ENCODE assay signal across 13 cellular contexts in genomic region chr20:4898845-4899244, GRCh38.
DNase-seq lines count a peak whose midpoint lies in the region; ATAC-seq, FAIRE-seq and TF ChIP-seq lines count a peak whose summit lies in the region.
"Had no signal": no experiment of that assay in that cellular context is flagged by ENCODE, and none has a peak within 500 bp of the region (broad histone marks: within the 10 kb centered on the region; RNA-seq: fewer than 3 reads in every experiment).

No MANE protein-coding gene starts in this region.

- intact Hi-C loops in sciatic nerve (cut with DNase I): no loop called here

- TF ChIP-seq CTCF in H1 (IDR thresholded peaks at IDR 0.05; ENCODE audit: control extremely low read depth in 1 of 3, insufficient read depth in 1 of 3, low read depth in 1 of 3, low read length in 3 of 3) (no peak), nephron (IDR thresholded peaks at IDR 0.05; ENCODE audit: unreplicated experiment in 3 of 3) (no peak)

- no peaks in the 10 kb centered on the region for H4K20me1 ChIP-seq in H1 (replicated peaks in 1 of 2; ENCODE audit: control insufficient read depth in 1 of 2, insufficient read depth in 2 of 2, low read length in 2 of 2)

- no peak overlapping the region for H3K4me3 Mint-ChIP-seq in stimulated activated naive CD8-positive, alpha-beta T cell treated with anti-CD3 and anti-CD28 coated beads, Interleukin-15, Interleukin-2, amounts not matched to agents 100 ng/mL and 50 ng/mL, for 24 hours
- no peak overlapping the region for H3K4me3 Mint-ChIP-seq in nephron

- ATAC-seq in stimulated activated naive CD8-positive, alpha-beta T cell treated with anti-CD3 and anti-CD28 coated beads, Interleukin-15, Interleukin-2, amounts not matched to agents 100 U/mL and 50 U/mL, for 24 hours: no peak
- no peak for ATAC-seq in HG03097 (IDR thresholded peaks at IDR 0.05; ENCODE audit: low FRiP score, unreplicated experiment)
- no peak for ATAC-seq in sciatic nerve
- no peak for ATAC-seq in HG02870 (IDR thresholded peaks at IDR 0.05; ENCODE audit: unreplicated experiment)
- ATAC-seq: GM12878 had no signal

- H3K9me3 ChIP-seq in H1 (ENCODE audit: insufficient read depth in 2 of 2, low read depth in 1 of 2, low read length in 1 of 2): no peaks in the 10 kb centered on the region
- H3K9me3 ChIP-seq: ascending aorta had no signal

- no peak for DNase-seq in stimulated activated naive CD8-positive, alpha-beta T cell treated with anti-CD3 and anti-CD28 coated beads, Interleukin-15, Interleukin-2, amounts not matched to agents 100 U/mL and 50 U/mL, for 24 hours
- DNase-seq in H1 (ENCODE audit: low read depth in 1 of 2, low spot score in 2 of 2): no peak
- no peak for DNase-seq in sciatic nerve (ENCODE audit: low spot score)
- no peak for DNase-seq in RCC 7860 (ENCODE audit: low spot score)
- DNase-seq: NCI-H1417 treated with DMSO at 0.1 percent for 48 hours had no signal

- H3K4me2 ChIP-seq in H1 (ENCODE audit: insufficient read depth in 1 of 2, low read depth in 2 of 2, low read length in 2 of 2): no peak overlapping the region
- H3K4me2 ChIP-seq: KMS-11 had no signal

- no peaks in the 10 kb centered on the region for H3K9me3 Mint-ChIP-seq in stimulated activated naive CD8-positive, alpha-beta T cell treated with anti-CD3 and anti-CD28 coated beads, Interleukin-15, Interleukin-2, amounts not matched to agents 100 ng/mL and 50 ng/mL, for 24 hours
- H3K9me3 Mint-ChIP-seq in nephron: no peaks in the 10 kb centered on the region

- H2BK15ac ChIP-seq in H1 (ENCODE audit: low read length): no peak overlapping the region

- H3K27ac Mint-ChIP-seq in stimulated activated naive CD8-positive, alpha-beta T cell treated with anti-CD3 and anti-CD28 coated beads, Interleukin-15, Interleukin-2, amounts not matched to agents 100 ng/mL and 50 ng/mL, for 24 hours: peak overlapping the region; percentile 6
- H3K27ac Mint-ChIP-seq in nephron: peak overlapping the region in 2 of 3 experiments; percentile 12 to 37

- no peaks in the 10 kb centered on the region for H3K4me1 Mint-ChIP-seq in stimulated activated naive CD8-positive, alpha-beta T cell treated with anti-CD3 and anti-CD28 coated beads, Interleukin-15, Interleukin-2, amounts not matched to agents 100 ng/mL and 50 ng/mL, for 24 hours (ENCODE audit: low read depth)
- H3K4me1 Mint-ChIP-seq in nephron: peaks cover 24% of the 10 kb centered on the region

- no peak overlapping the region for H4K91ac ChIP-seq in H1 (replicated peaks; ENCODE audit: insufficient read length, low read length)

- no peak overlapping the region for H2BK120ac ChIP-seq in H1 (replicated peaks; ENCODE audit: low read depth, low read length)

- H3K79me2 ChIP-seq in H1 (ENCODE audit: control insufficient read depth in 1 of 2, insufficient read depth in 2 of 2, low read length in 2 of 2): no peaks in the 10 kb centered on the region

- no peak overlapping the region for H2BK20ac ChIP-seq in H1 (ENCODE audit: low read length)

- no peak overlapping the region for H3K56ac ChIP-seq in H1 (replicated peaks; ENCODE audit: insufficient read length, low read depth, low read length)

- no peak for TF ChIP-seq POLR2A in H1 (IDR thresholded peaks at IDR 0.05; ENCODE audit: control extremely low read depth in 1 of 2, low read depth in 2 of 2, low read length in 2 of 2)

- 92% methylated on average over 4 of the region's 4 CpGs; no CpG with 5 or more reads in 1 of the 2 experiments for WGBS in H1 (ENCODE audit: extremely low coverage in 1 of 2, insufficient coverage in 1 of 2, insufficient read length in 1 of 2, insufficient replicate concordance in 2 of 2, low coverage in 1 of 2, low lambda C conversion rate in 2 of 2, missing lambda C conversion rate in 1 of 2), 2 experiments

- H3K36me3 Mint-ChIP-seq in stimulated activated naive CD8-positive, alpha-beta T cell treated with anti-CD3 and anti-CD28 coated beads, Interleukin-15, Interleukin-2, amounts not matched to agents 100 ng/mL and 50 ng/mL, for 24 hours (ENCODE audit: low read depth): peaks cover 34% of the 10 kb centered on the region
- H3K36me3 Mint-ChIP-seq in nephron (ENCODE audit: low read depth): peaks cover 24% of the 10 kb centered on the region

- no peak overlapping the region for H3K4ac ChIP-seq in H1 (replicated peaks; ENCODE audit: insufficient read length, low read depth, low read length)

- TF ChIP-seq RAD21 in H1 (IDR thresholded peaks at IDR 0.05 in 1 of 2, conservative IDR thresholded peaks at IDR 0.05 in 1 of 2; ENCODE audit: low read depth in 2 of 2, low read length in 2 of 2): no peak

- no peak overlapping the region for H3K18ac ChIP-seq in H1 (ENCODE audit: extremely low read depth, low read length)

- no peak overlapping the region for H3K4me3 ChIP-seq in H1 (ENCODE audit: extremely low read depth in 1 of 4, insufficient read depth in 2 of 4, low read depth in 3 of 4, low read length in 4 of 4)
- H3K4me3 ChIP-seq: ascending aorta, GM12878, lung had no signal

- H3K4me1 ChIP-seq in H1 (replicated peaks in 1 of 4; ENCODE audit: control insufficient read depth in 3 of 4, insufficient read depth in 4 of 4, low read length in 3 of 4): peaks cover 0 to 16% (median 10%) of the 10 kb centered on the region in 4 experiments; a peak in 5 of 7 replicates

- TF ChIP-seq EP300 in H1 (IDR thresholded peaks at IDR 0.05; ENCODE audit: borderline replicate concordance in 1 of 2, low read depth in 2 of 2, low read length in 2 of 2): no peak

- CTCF ChIA-PET in H1 (lab: Charles Lee; ENCODE audit: partially characterized antibody): interaction anchor here (0.8 to 2.8 kb wide), 9 partner anchors 8 to 285 kb away, joined by 3 to 12 read pairs (median 4); no protein-coding TSS in a partner anchor

- no peak overlapping the region for H3K14ac ChIP-seq in H1 (ENCODE audit: insufficient read length)

- H3K9ac ChIP-seq in H1 (replicated peaks in 1 of 4; ENCODE audit: extremely low read depth in 1 of 4, low read depth in 3 of 4, low read length in 3 of 4): no peak overlapping the region
- H3K9ac ChIP-seq: KMS-11 had no signal

- FAIRE-seq in H1 (lab: Jason Lieb, UNC) (no peak), RCC 7860 (lab: Jason Lieb, UNC) (no peak)
- FAIRE-seq: GM12878 had no signal

- H3K27me3 Mint-ChIP-seq in stimulated activated naive CD8-positive, alpha-beta T cell treated with anti-CD3 and anti-CD28 coated beads, Interleukin-15, Interleukin-2, amounts not matched to agents 100 ng/mL and 50 ng/mL, for 24 hours: no peaks in the 10 kb centered on the region
- no peaks in the 10 kb centered on the region for H3K27me3 Mint-ChIP-seq in nephron (ENCODE audit: low read depth)

- no peaks in the 10 kb centered on the region for H3K23me2 ChIP-seq in H1 (ENCODE audit: low read depth, low read length)

- peak overlapping the region; percentile 19; the same call in 1 of the 2 replicates for H2BK5ac ChIP-seq in H1 (ENCODE audit: low read depth, low read length)

- H2AFZ ChIP-seq in H1 (ENCODE audit: low read length): no peak overlapping the region

- H3K27ac ChIP-seq in H1 (ENCODE audit: low read depth, low read length): no peak overlapping the region
- H3K27ac ChIP-seq: ascending aorta, KMS-11 had no signal

- no peak overlapping the region for H2BK12ac ChIP-seq in H1 (ENCODE audit: low read depth, low read length)

- no peak overlapping the region for H4K5ac ChIP-seq in H1 (ENCODE audit: insufficient read length, low read depth, low read length)

- no peak overlapping the region for H4K8ac ChIP-seq in H1 (ENCODE audit: extremely low read depth, insufficient read depth, low read length)

- H3K36me3 ChIP-seq in H1 (ENCODE audit: control insufficient read depth in 2 of 4, insufficient read depth in 4 of 4, low read length in 3 of 4): 0 out of 8 replicates have a peak, but pooled peaks cover 0 to 2% (median 0%) of the 10 kb centered on the region in 4 experiments

- no peak overlapping the region for H2AK5ac ChIP-seq in H1 (ENCODE audit: low read depth, low read length)

- H3K27me3 ChIP-seq in H1 (replicated peaks in 1 of 4; ENCODE audit: control insufficient read depth in 3 of 4, extremely low read depth in 1 of 4, insufficient read depth in 3 of 4, low read length in 3 of 4): no peaks in the 10 kb centered on the region; a peak in 1 of 7 replicates
- H3K27me3 ChIP-seq: ascending aorta had no signal

- H3K79me1 ChIP-seq in H1 (ENCODE audit: low read depth, low read length): no peaks in the 10 kb centered on the region

- H3K23ac ChIP-seq in H1 (ENCODE audit: insufficient read length): no peak overlapping the region

- POLR2A ChIA-PET in H1 (lab: Charles Lee; ENCODE audit: partially characterized antibody): interaction anchor here (1.2 kb wide), 1 partner anchor 12 kb away, joined by 3 read pairs; no protein-coding TSS in a partner anchor

TF ChIP-seq in H1, 55 proteins besides CTCF, POLR2A, EP300 and RAD21:
- no peak for TF ChIP-seq CTBP2 (IDR thresholded peaks at IDR 0.05; ENCODE audit: borderline replicate concordance, insufficient read depth, insufficient read length, low read length)
- no peak for TF ChIP-seq POU5F1 (IDR thresholded peaks at IDR 0.05; ENCODE audit: low read depth, low read length)
- TF ChIP-seq SP4 (IDR thresholded peaks at IDR 0.05; ENCODE audit: low read length): no peak
- TF ChIP-seq NANOG (IDR thresholded peaks at IDR 0.05; ENCODE audit: insufficient read depth, low read depth, low read length, poor library complexity, severe bottlenecking): no peak
- TF ChIP-seq JUND (IDR thresholded peaks at IDR 0.05; ENCODE audit: low read length): no peak
- TF ChIP-seq, protein P1, sequence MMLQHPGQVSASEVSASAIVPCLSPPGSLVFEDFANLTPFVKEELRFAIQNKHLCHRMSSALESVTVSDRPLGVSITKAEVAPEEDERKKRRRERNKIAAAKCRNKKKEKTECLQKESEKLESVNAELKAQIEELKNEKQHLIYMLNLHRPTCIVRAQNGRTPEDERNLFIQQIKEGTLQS (IDR thresholded peaks at IDR 0.05; ENCODE audit: insufficient read depth, low read depth, low read length): no peak
- no peak for TF ChIP-seq BACH1 (IDR thresholded peaks at IDR 0.05; ENCODE audit: low read length)
TF ChIP-seq in H1: peak in this region for 0.
